Comparison of ENCODE assay signal across 8 cellular contexts in genomic region chr10:101783736-101784118, GRCh38. TPM values are rescaled to one million over a fixed set of nuclear protein-coding genes. Genes with fewer than 3 reads are reported as not detected.
A peak's percentile ranks its signal among the peaks of the same experiment; 100 is the strongest.
DNase-seq lines count a peak whose midpoint lies in the region; ATAC-seq and TF ChIP-seq lines count a peak whose summit lies in the region.

No MANE protein-coding gene starts in this region.

- no peaks in the 10 kb centered on the region for H3K9me3 Mint-ChIP-seq in CD4-positive, CD25-positive, alpha-beta regulatory T cell
- H3K9me3 Mint-ChIP-seq in natural killer cell, result no peaks in the 10 kb centered on the region

- H3K4me1 Mint-ChIP-seq in CD4-positive, CD25-positive, alpha-beta regulatory T cell, result peaks cover 17 to 75% (median 46%) of the 10 kb centered on the region in 4 donors
- peaks cover 54 to 56% of the 10 kb centered on the region in 2 donors for H3K4me1 Mint-ChIP-seq in natural killer cell

- H3K4me3 ChIP-seq in CD4-positive, CD25-positive, alpha-beta regulatory T cell (ENCODE audit: low read depth, low read length), result peak overlapping the region; percentile 89
- H3K4me3 ChIP-seq in LNCaP clone FGC (ENCODE audit: low read depth, low read length), result peak overlapping the region; percentile 64

- DNase-seq in CD4-positive, CD25-positive, alpha-beta regulatory T cell, result no peak
- no peak for DNase-seq in LNCaP clone FGC (ENCODE audit: low read depth)
- DNase-seq in cerebellar cortex (ENCODE audit: low spot score), result peak; percentile 54
- no peak for DNase-seq in natural killer cell
- DNase-seq in germinal center (ENCODE audit: low spot score), result no peak
- no peak for DNase-seq in NCI-H526 treated with DMSO at 0.1 percent for 48 hours (lab: John Stamatoyannopoulos, UW)

- intact Hi-C loops in natural killer cell (cut with micrococcal nuclease), result loop anchor here (1.0 to 5.0 kb wide), 3 partner anchors 35 to 571 kb away; partner anchors contain the start of gene OGA

- peak overlapping the region; percentile 74 for H3K27ac ChIP-seq in CD4-positive, CD25-positive, alpha-beta regulatory T cell (ENCODE audit: insufficient read depth, low read length, poor library complexity, severe bottlenecking)

- H3K4me1 ChIP-seq in CD4-positive, CD25-positive, alpha-beta regulatory T cell (ENCODE audit: control insufficient read depth, insufficient read depth, low read length, poor library complexity, severe bottlenecking), result peaks cover 56% of the 10 kb centered on the region

- peak overlapping the region; percentile 96 to 100 (median 100) for H3K4me3 Mint-ChIP-seq in CD4-positive, CD25-positive, alpha-beta regulatory T cell
- peak overlapping the region; percentile 100 for H3K4me3 Mint-ChIP-seq in natural killer cell

- peaks cover 16% of the 10 kb centered on the region for H3K27me3 Mint-ChIP-seq in CD4-positive, CD25-positive, alpha-beta regulatory T cell
- H3K27me3 Mint-ChIP-seq in natural killer cell (ENCODE audit: low read depth in 2 of 2), result peaks cover 6% of the 10 kb centered on the region in 2 donors

- H3K36me3 Mint-ChIP-seq in CD4-positive, CD25-positive, alpha-beta regulatory T cell, result peaks cover 15% of the 10 kb centered on the region
- H3K36me3 Mint-ChIP-seq in natural killer cell, result peaks cover 12% of the 10 kb centered on the region

- H3K36me3 ChIP-seq in CD4-positive, CD25-positive, alpha-beta regulatory T cell (ENCODE audit: control insufficient read depth, insufficient read depth, low read length), result peaks cover 35% of the 10 kb centered on the region

- H3K27ac Mint-ChIP-seq in CD4-positive, CD25-positive, alpha-beta regulatory T cell, result peak overlapping the region; percentile 53 to 99 (median 95)
- peak overlapping the region; percentile 93 to 96 for H3K27ac Mint-ChIP-seq in natural killer cell

- no peaks in the 10 kb centered on the region for H3K27me3 ChIP-seq in CD4-positive, CD25-positive, alpha-beta regulatory T cell (ENCODE audit: control insufficient read depth, insufficient read depth, low read length)

- no peak for TF ChIP-seq CTCF in LNCaP clone FGC (IDR thresholded peaks at IDR 0.05; ENCODE audit: control insufficient read depth, extremely low read depth, insufficient read depth)
- TF ChIP-seq CTCF in natural killer cell (IDR thresholded peaks at IDR 0.05), result no peak

- no peak for ATAC-seq in CD4-positive, CD25-positive, alpha-beta regulatory T cell (ENCODE audit: low read depth in 2 of 2)
- ATAC-seq in natural killer cell (no peak), GM19324 (IDR thresholded peaks at IDR 0.05; ENCODE audit: low FRiP score, unreplicated experiment) (no peak), GM19397 (IDR thresholded peaks at IDR 0.05; ENCODE audit: unreplicated experiment) (no peak)

- no peaks in the 10 kb centered on the region for H3K9me3 ChIP-seq in CD4-positive, CD25-positive, alpha-beta regulatory T cell (ENCODE audit: control insufficient read depth in 2 of 2, low read length in 2 of 2)

RNA-seq across cellular contexts. Expression of gene NPM3, which starts 0.5 kb away (rescaled TPM):
- 7.3 TPM for total RNA-seq in CD4-positive, CD25-positive, alpha-beta regulatory T cell
- polyA plus RNA-seq in CD4-positive, CD25-positive, alpha-beta regulatory T cell, result 1 to 10 TPM; 3.1 to 4.5 (median 3.1) TPM
- 1 to 10 TPM; 8.2 to 9.0 (median 8.5) TPM for total RNA-seq in natural killer cell

RNA-seq across cellular contexts. Expression of gene FGF8, which starts 7.8 kb away (rescaled TPM):
- not detected for total RNA-seq in CD4-positive, CD25-positive, alpha-beta regulatory T cell
- not detected for polyA plus RNA-seq in CD4-positive, CD25-positive, alpha-beta regulatory T cell
- total RNA-seq in natural killer cell, result not detected

RNA-seq across cellular contexts. Expression of gene OGA, which starts 34.5 kb away (rescaled TPM):
- 442 TPM for total RNA-seq in CD4-positive, CD25-positive, alpha-beta regulatory T cell
- polyA plus RNA-seq in CD4-positive, CD25-positive, alpha-beta regulatory T cell, result 10 to 100 TPM; 36.7 to 42.2 (median 41.3) TPM
- 100 to 1,000 TPM; 427 to 488 (median 481) TPM for total RNA-seq in natural killer cell

RNA-seq across cellular contexts. Expression of gene KCNIP2, which starts 59.9 kb away (rescaled TPM):
- 1.6 TPM for total RNA-seq in CD4-positive, CD25-positive, alpha-beta regulatory T cell
- polyA plus RNA-seq in CD4-positive, CD25-positive, alpha-beta regulatory T cell, result under 1 TPM in 1 of 4 donors, not detected in 3; 0.08 TPM
- total RNA-seq in natural killer cell, result 1 to 10 TPM in 2 of 3 donors, under 1 TPM in 1; 0.97 to 2.0 (median 1.6) TPM
